In genomic region chr12:50732591-50732990, GRCh38 we compare ENCODE assay signal across 16 cellular contexts. TPM values are rescaled to one million over a fixed set of nuclear protein-coding genes. Genes with fewer than 3 reads are reported as not detected.
A peak's percentile ranks its signal among the peaks of the same experiment; 100 is the strongest.
DNase-seq lines count a peak whose midpoint lies in the region; ATAC-seq, FAIRE-seq and TF ChIP-seq lines count a peak whose summit lies in the region.
"Had no signal": no experiment of that assay in that cellular context is flagged by ENCODE, and none has a peak within 500 bp of the region (broad histone marks: within the 10 kb centered on the region; RNA-seq: fewer than 3 reads in every experiment).

No MANE protein-coding gene starts in this region.

- 0% methylated on average over 1 of the region's 9 CpGs; no CpG with 5 or more reads in 1 of the 2 experiments for WGBS in IMR-90 (ENCODE audit: extremely low coverage in 2 of 2, insufficient read length in 1 of 2), 2 experiments
- 58% methylated on average over 5 of the region's 9 CpGs for WGBS in mesenchymal stem cell

- H3K9ac ChIP-seq in IMR-90 (ENCODE audit: low read depth, low read length), result no peak overlapping the region
- no peak overlapping the region for H3K9ac ChIP-seq in mesenchymal stem cell (ENCODE audit: low read length)

- no TSS peak for BruUV-seq in IMR-90 (replicated peaks; lab: Mats Ljungman, UMichigan)

- H3K4me2 ChIP-seq in IMR-90 (ENCODE audit: low read depth, low read length), result no peak overlapping the region
- H3K4me2 ChIP-seq in mesenchymal stem cell (ENCODE audit: low read length, poor library complexity, severe bottlenecking), result no peak overlapping the region

- H3K4me3 ChIP-seq in IMR-90 (ENCODE audit: insufficient read depth, low read depth, low read length) (no peak overlapping the region), brain microvascular endothelial cell (ENCODE audit: low read depth, low read length) (no peak overlapping the region), mesenchymal stem cell (ENCODE audit: insufficient read depth in 1 of 2, low read depth in 1 of 2, low read length in 2 of 2) (no peak overlapping the region)
- H3K4me3 ChIP-seq: SK-N-MC had no signal

- dilution Hi-C loops in IMR-90 (cut with HindIII; ENCODE audit: low sequenced_read_pairs, unreplicated experiment), result no loop called here

- H2AK9ac ChIP-seq in IMR-90 (replicated peaks; ENCODE audit: low read depth, low read length, poor library complexity), result no peak overlapping the region

- H3K23ac ChIP-seq in IMR-90 (ENCODE audit: low read depth, low read length), result no peak overlapping the region
- H3K23ac ChIP-seq in mesenchymal stem cell (ENCODE audit: low read length in 2 of 2), result no peak overlapping the region

- H3K79me1 ChIP-seq in IMR-90 (ENCODE audit: low read depth in 1 of 2, low read length in 2 of 2) (0 out of 4 replicates have a peak, but pooled peaks cover 0 to 3% of the 10 kb centered on the region in 2 experiments), mesenchymal stem cell (replicated peaks; ENCODE audit: low read length, poor library complexity, severe bottlenecking) (no peaks in the 10 kb centered on the region)

- no peak overlapping the region for H3K4me3 Mint-ChIP-seq in activated T-helper 2 cell treated with anti-CD3 and anti-CD28 coated beads, Interferon-gamma antibody, Interleukin-2, Interleukin-4, amounts not matched to agents 10 μg/mL and 5 μg/mL and 100 μg/mL, durations not matched to agents 14 hours and 24 hours and 36 hours (ENCODE audit: low read depth)
- H3K4me3 Mint-ChIP-seq: activated T-helper 1 cell treated with anti-CD3 and anti-CD28 coated beads, Interleukin-12 subunit alpha, Interleukin-12 subunit beta, Interleukin-2, Interleukin-4 antibody, amounts not matched to agents 30 ng/mL and 10 ng/mL and 1 ng/mL, durations not matched to agents 14 hours and 24 hours and 36 hours; central memory CD8-positive, alpha-beta T cell; neural crest cell had no signal

- H3K9me1 ChIP-seq in IMR-90 (ENCODE audit: insufficient read depth, low read length), result no peaks in the 10 kb centered on the region

- H3K4ac ChIP-seq in IMR-90 (ENCODE audit: low read depth, low read length) (no peak overlapping the region), mesenchymal stem cell (ENCODE audit: low read depth in 1 of 2, low read length in 2 of 2) (no peak overlapping the region)

- H2AK5ac ChIP-seq in IMR-90 (ENCODE audit: low read depth, low read length) (no peak overlapping the region), mesenchymal stem cell (ENCODE audit: low read length, severe bottlenecking) (no peak overlapping the region)

- H3K9me3 Mint-ChIP-seq in activated T-helper 2 cell treated with anti-CD3 and anti-CD28 coated beads, Interferon-gamma antibody, Interleukin-2, Interleukin-4, amounts not matched to agents 10 μg/mL and 5 μg/mL and 100 μg/mL, durations not matched to agents 14 hours and 24 hours and 36 hours, result no peaks in the 10 kb centered on the region
- H3K9me3 Mint-ChIP-seq: activated T-helper 1 cell treated with anti-CD3 and anti-CD28 coated beads, Interleukin-12 subunit alpha, Interleukin-12 subunit beta, Interleukin-2, Interleukin-4 antibody, amounts not matched to agents 30 ng/mL and 10 ng/mL and 1 ng/mL, durations not matched to agents 14 hours and 24 hours and 36 hours; central memory CD8-positive, alpha-beta T cell; neural crest cell had no signal

- H4K20me1 ChIP-seq in IMR-90 (ENCODE audit: insufficient read depth, low read length), result no peaks in the 10 kb centered on the region

- peak; percentile 96 for ATAC-seq in IMR-90 (ENCODE audit: low read depth)
- no peak for ATAC-seq in GM18870 (IDR thresholded peaks at IDR 0.05; ENCODE audit: unreplicated experiment)
- ATAC-seq: activated CD4-positive, CD25-positive, alpha-beta regulatory T cell treated with anti-CD3 and anti-CD28 coated beads, Interleukin-2, amount 50 U/mL, for 24 hours had no signal

- POLR2A ChIA-PET in IMR-90 (lab: Charles Lee; ENCODE audit: unreplicated experiment), result no interaction called here

- H3K27me3 Mint-ChIP-seq in activated T-helper 2 cell treated with anti-CD3 and anti-CD28 coated beads, Interferon-gamma antibody, Interleukin-2, Interleukin-4, amounts not matched to agents 10 μg/mL and 5 μg/mL and 100 μg/mL, durations not matched to agents 14 hours and 24 hours and 36 hours (ENCODE audit: low read depth), result no peaks in the 10 kb centered on the region
- H3K27me3 Mint-ChIP-seq: central memory CD8-positive, alpha-beta T cell had no signal

- H4K5ac ChIP-seq in IMR-90 (ENCODE audit: low read depth, low read length), result no peak overlapping the region

- CTCF ChIA-PET in IMR-90 (lab: Yijun Ruan, JAX), result interaction anchor here (0.5 kb wide), 1 partner anchor 265 kb away, joined by 3 read pairs; no protein-coding TSS in a partner anchor

- no peak for FAIRE-seq in GM12891 (lab: Jason Lieb, UNC)

- no peak overlapping the region for H2BK120ac ChIP-seq in IMR-90 (ENCODE audit: low read depth, low read length)
- H2BK120ac ChIP-seq in mesenchymal stem cell (ENCODE audit: low read depth, low read length), result no peak overlapping the region

- H3K36me3 Mint-ChIP-seq in activated T-helper 2 cell treated with anti-CD3 and anti-CD28 coated beads, Interferon-gamma antibody, Interleukin-2, Interleukin-4, amounts not matched to agents 10 μg/mL and 5 μg/mL and 100 μg/mL, durations not matched to agents 14 hours and 24 hours and 36 hours (ENCODE audit: low read depth), result peaks cover 58% of the 10 kb centered on the region

- H3K4me1 Mint-ChIP-seq in activated T-helper 2 cell treated with anti-CD3 and anti-CD28 coated beads, Interferon-gamma antibody, Interleukin-2, Interleukin-4, amounts not matched to agents 10 μg/mL and 5 μg/mL and 100 μg/mL, durations not matched to agents 14 hours and 24 hours and 36 hours (ENCODE audit: low read depth), result no peaks in the 10 kb centered on the region
- H3K4me1 Mint-ChIP-seq: central memory CD8-positive, alpha-beta T cell; neural crest cell had no signal

- H3K27me3 ChIP-seq in IMR-90 (ENCODE audit: control insufficient read depth, insufficient read depth, low read length) (no peaks in the 10 kb centered on the region), brain microvascular endothelial cell (replicated peaks) (no peaks in the 10 kb centered on the region), mesenchymal stem cell (ENCODE audit: control insufficient read depth in 1 of 2, insufficient read depth in 1 of 2, low read length in 2 of 2) (no peaks in the 10 kb centered on the region)

- TF ChIP-seq POLR2A in IMR-90 (IDR thresholded peaks at IDR 0.05; ENCODE audit: low read depth, low read length) (no peak), GM12891 (IDR thresholded peaks at IDR 0.05; ENCODE audit: low read depth, low read length) (no peak)

- TF ChIP-seq CTCF in IMR-90 (conservative IDR thresholded peaks at IDR 0.05; ENCODE audit: low read depth, low read length) (no peak), brain microvascular endothelial cell (IDR thresholded peaks at IDR 0.05; ENCODE audit: low read depth, low read length, missing control alignments) (no peak)

- H2BK5ac ChIP-seq in IMR-90 (ENCODE audit: low read depth, low read length, poor library complexity, severe bottlenecking) (no peak overlapping the region), mesenchymal stem cell (ENCODE audit: low read depth, low read length, poor library complexity, severe bottlenecking) (no peak overlapping the region)

- no peak overlapping the region for H3K27ac ChIP-seq in IMR-90 (ENCODE audit: insufficient read depth, low read length)
- H3K27ac ChIP-seq in brain microvascular endothelial cell, result peak overlapping the region; percentile 74
- H3K27ac ChIP-seq in mesenchymal stem cell (ENCODE audit: low read length, poor library complexity, severe bottlenecking), result no peak overlapping the region
- H3K27ac ChIP-seq: SK-N-MC had no signal

- H3K14ac ChIP-seq in IMR-90 (replicated peaks; ENCODE audit: low read depth, low read length), result no peak overlapping the region
- H3K14ac ChIP-seq in mesenchymal stem cell (ENCODE audit: low read length in 2 of 2), result no peak overlapping the region

- H3K18ac ChIP-seq in IMR-90 (ENCODE audit: low read depth, low read length), result no peak overlapping the region
- no peak overlapping the region for H3K18ac ChIP-seq in mesenchymal stem cell (ENCODE audit: low read depth in 1 of 2, low read length in 2 of 2)

- no peak overlapping the region for H3K27ac Mint-ChIP-seq in activated T-helper 2 cell treated with anti-CD3 and anti-CD28 coated beads, Interferon-gamma antibody, Interleukin-2, Interleukin-4, amounts not matched to agents 10 μg/mL and 5 μg/mL and 100 μg/mL, durations not matched to agents 14 hours and 24 hours and 36 hours
- H3K27ac Mint-ChIP-seq: activated T-helper 1 cell treated with anti-CD3 and anti-CD28 coated beads, Interleukin-12 subunit alpha, Interleukin-12 subunit beta, Interleukin-2, Interleukin-4 antibody, amounts not matched to agents 30 ng/mL and 10 ng/mL and 1 ng/mL, durations not matched to agents 14 hours and 24 hours and 36 hours had no signal

- no peak overlapping the region for H2AFZ ChIP-seq in IMR-90 (replicated peaks; ENCODE audit: low read length, poor library complexity)
- H2AFZ ChIP-seq in mesenchymal stem cell (ENCODE audit: low read depth, low read length), result no peak overlapping the region

- peaks cover 27% of the 10 kb centered on the region for H3K36me3 ChIP-seq in IMR-90 (ENCODE audit: control insufficient read depth, insufficient read depth, low read length)
- peaks cover 6% of the 10 kb centered on the region for H3K36me3 ChIP-seq in brain microvascular endothelial cell (replicated peaks)
- peaks cover 45 to 73% of the 10 kb centered on the region in 2 experiments for H3K36me3 ChIP-seq in mesenchymal stem cell (ENCODE audit: control insufficient read depth in 1 of 2, insufficient read depth in 2 of 2, low read depth in 1 of 2, low read length in 2 of 2)

- H2BK15ac ChIP-seq in IMR-90 (ENCODE audit: low read depth, low read length) (no peak overlapping the region), mesenchymal stem cell (ENCODE audit: low read depth, poor library complexity, severe bottlenecking) (no peak overlapping the region)

- no peak overlapping the region for H2BK12ac ChIP-seq in mesenchymal stem cell (ENCODE audit: low read length in 2 of 2)

- DNase-seq in Caki2 (ENCODE audit: low read depth) (peak; percentile 70), IMR-90 (peak; percentile 97), brain microvascular endothelial cell (peak; percentile 89), mesenchymal stem cell (peak; percentile 93), DMS79 treated with DMSO at 0.1 percent for 48 hours (lab: John Stamatoyannopoulos, UW) (no peak), GM12891 (ENCODE audit: insufficient read length, low spot score) (no peak)
- no peak for DNase-seq in activated T-helper 2 cell treated with anti-CD3 and anti-CD28 coated beads, Interferon-gamma antibody, Interleukin-2, Interleukin-4, amounts not matched to agents 10 μg/mL and 5 μg/mL and 100 μg/mL, durations not matched to agents 14 hours and 24 hours and 36 hours (ENCODE audit: low spot score)
- DNase-seq: Calu3, MV-4-11, NCI-H524 treated with DMSO at 0.1 percent for 48 hours had no signal

- H3K4me1 ChIP-seq in IMR-90 (ENCODE audit: control insufficient read depth, insufficient read depth, low read length) (peaks cover 6% of the 10 kb centered on the region), mesenchymal stem cell (ENCODE audit: control insufficient read depth, insufficient read depth, low read depth, low read length) (no peaks in the 10 kb centered on the region)

- no peak for TF ChIP-seq RAD21 in IMR-90 (IDR thresholded peaks at IDR 0.05; ENCODE audit: low read length)

- no peak overlapping the region for H3K56ac ChIP-seq in IMR-90 (ENCODE audit: extremely low read depth, insufficient read depth, low read length)

- in situ Hi-C loops in Caki2 (cut with HindIII; ENCODE audit: low pct_unique_long_range_greater_than_20kb, low sequenced_read_pairs), result no loop called here
- in situ Hi-C loops in IMR-90 (cut with MboI; ENCODE audit: low sequenced_read_pairs), result no loop called here
- in situ Hi-C loops in brain microvascular endothelial cell (cut with HindIII; ENCODE audit: low pct_ligation_motif_present, low sequenced_read_pairs), result no loop called here

- no peak overlapping the region; the same call in 1 of the 2 replicates for H2BK20ac ChIP-seq in IMR-90 (ENCODE audit: low read depth, low read length)

- H3K9me3 ChIP-seq in IMR-90 (ENCODE audit: control insufficient read depth, insufficient read depth, low read length) (no peaks in the 10 kb centered on the region), mesenchymal stem cell (ENCODE audit: control insufficient read depth, low read length) (no peaks in the 10 kb centered on the region)

- H4K91ac ChIP-seq in IMR-90 (ENCODE audit: insufficient read depth, low read depth, low read length), result no peak overlapping the region
- no peak overlapping the region for H4K91ac ChIP-seq in mesenchymal stem cell (ENCODE audit: low read length)

- intact Hi-C loops in IMR-90 (cut with micrococcal nuclease), result no loop called here
- intact Hi-C loops in activated T-helper 2 cell treated with anti-CD3 and anti-CD28 coated beads, Interferon-gamma antibody, Interleukin-2, Interleukin-4, amounts not matched to agents 10 μg/mL and 5 μg/mL and 100 μg/mL, durations not matched to agents 14 hours and 24 hours and 36 hours (cut with micrococcal nuclease), result loop anchor here (10.0 kb wide), 1 partner anchor 228 kb away; the partner anchor contains the start of gene DIP2B

- no peak overlapping the region; a peak in 1 of 4 replicates for H4K8ac ChIP-seq in IMR-90 (ENCODE audit: low read depth in 2 of 2, low read length in 2 of 2)
- no peak overlapping the region for H4K8ac ChIP-seq in mesenchymal stem cell (ENCODE audit: low read length)

RNA-seq across cellular contexts. Expression of gene ATF1, which starts 31.3 kb away (rescaled TPM):
- 26.4 and 58.6 TPM in 2 replicates for total RNA-seq in Caki2 (2014; rRNA removed; shearing (Covaris generic); ENCODE audit: low replicate concordance)
- 20.6 and 21.9 TPM in 2 replicates for total RNA-seq in IMR-90 (2012; rRNA removed)
- polyA plus RNA-seq in IMR-90 (2012; rRNA removed), result 24.0 and 32.4 TPM in 2 replicates
- 5.2 and 5.4 TPM in 2 replicates for polyA plus RNA-seq in IMR-90 (2012; cell fraction: cytosol; rRNA removed)
- 1.9 and 8.5 TPM in 2 replicates for polyA plus RNA-seq in IMR-90 (2012; cell fraction: nucleus; rRNA removed; ENCODE audit: low replicate concordance)
- polyA plus RNA-seq in mesenchymal stem cell (2013, experiment 1 of 2), result 20.1 TPM
- polyA plus RNA-seq in mesenchymal stem cell (2013, experiment 2 of 2), result 20.0 TPM
- total RNA-seq in activated T-helper 2 cell treated with anti-CD3 and anti-CD28 coated beads, Interferon-gamma antibody, Interleukin-2, Interleukin-4, amounts not matched to agents 10 μg/mL and 5 μg/mL and 100 μg/mL, durations not matched to agents 14 hours and 24 hours and 36 hours, result 58.8 and 63.0 TPM in 2 replicates
- polyA plus RNA-seq in GM12891 (2012; ENCODE audit: low read depth, missing spikeins), result 18.6 TPM

Comparison
In these comparisons a context has a peak if more than half of its experiments do, and no peak if none do; other contexts are left out.
1. DNase-seq: peak in Caki2 (single experiment), IMR-90 (single experiment), brain microvascular endothelial cell (single experiment) and mesenchymal stem cell (single experiment); none in DMS79 treated with DMSO at 0.1 percent for 48 hours (single experiment), activated T-helper 2 cell treated with anti-CD3 and anti-CD28 coated beads, Interferon-gamma antibody, Interleukin-2, Interleukin-4, amounts not matched to agents 10 μg/mL and 5 μg/mL and 100 μg/mL, durations not matched to agents 14 hours and 24 hours and 36 hours (single experiment) and GM12891 (single experiment).